21 cellular contexts compared by ENCODE assay signal in genomic region chr20:10288421-10288820, GRCh38.
DNase-seq lines count a peak whose midpoint lies in the region; ATAC-seq, FAIRE-seq and TF ChIP-seq lines count a peak whose summit lies in the region.
"Had no signal": no experiment of that assay in that cellular context is flagged by ENCODE, and none has a peak within 500 bp of the region (broad histone marks: within the 10 kb centered on the region; RNA-seq: fewer than 3 reads in every experiment).

No MANE protein-coding gene starts in this region.

- no peak for TF ChIP-seq RAD21 in A549 (conservative IDR thresholded peaks at IDR 0.05 in 1 of 2, IDR thresholded peaks at IDR 0.05 in 1 of 2)
- TF ChIP-seq RAD21 in neural cell (conservative IDR thresholded peaks at IDR 0.05): no peak

- DNase-seq in A549 (ENCODE audit: low read depth in 1 of 2, low spot score in 1 of 2) (no peak), RPMI7951 (ENCODE audit: low read depth) (peak; percentile 49), T-cell (no peak), osteocyte (ENCODE audit: extremely low spot score, unreplicated experiment) (no peak)
- DNase-seq: 8988T; AML-193; Caco-2; Calu3; CD4-positive, alpha-beta T cell; CD8-positive, alpha-beta T cell; DMS79 treated with DMSO at 0.1 percent for 48 hours; GF-D8 had no signal

- POLR2A ChIA-PET in A549 (lab: Yijun Ruan, JAX): no interaction called here
- POLR2A ChIA-PET in T-cell (lab: Charles Lee): no interaction called here

- H3K9ac ChIP-seq in neural cell (ENCODE audit: low read length): no peak overlapping the region
- H3K9ac ChIP-seq: BLaER1 treated with 17β-estradiol and CSF1 and Interleukin-3, amounts not matched to agents 10 nM and 100 nM had no signal

- H3K79me2 ChIP-seq in neural cell (replicated peaks; ENCODE audit: insufficient read depth, low read length): no peaks in the 10 kb centered on the region

- H3K4me2 ChIP-seq in A549: peak overlapping the region; percentile 55
- H3K4me2 ChIP-seq in neural cell (ENCODE audit: low read length): peak overlapping the region; percentile 12
- H3K4me2 ChIP-seq: BLaER1 treated with 17β-estradiol and CSF1 and Interleukin-3, amounts not matched to agents 10 nM and 100 nM had no signal

- WGBS in A549 (ENCODE audit: missing lambda C conversion rate): 82% methylated on average over 5 of the region's 5 CpGs

- H3K4me3 Mint-ChIP-seq in T-cell: no peak overlapping the region
- H3K4me3 Mint-ChIP-seq in osteocyte (ENCODE audit: unreplicated experiment): no peak overlapping the region
- H3K4me3 Mint-ChIP-seq: B cell; CD4-positive, alpha-beta T cell; CD8-positive, alpha-beta T cell had no signal

- TF ChIP-seq EP300 in A549 (IDR thresholded peaks at IDR 0.05) (no peak), neural cell (conservative IDR thresholded peaks at IDR 0.05; ENCODE audit: poor library complexity, severe bottlenecking) (peak; percentile 16)

- H3K27me3 Mint-ChIP-seq in T-cell (peaks cover 8 to 13% of the 10 kb centered on the region in 2 donors), osteocyte (ENCODE audit: unreplicated experiment) (no peaks in the 10 kb centered on the region)

- no peaks in the 10 kb centered on the region for H4K20me1 ChIP-seq in neural cell (ENCODE audit: insufficient read depth)
- H4K20me1 ChIP-seq: BLaER1 treated with 17β-estradiol and CSF1 and Interleukin-3, amounts not matched to agents 10 nM and 100 nM had no signal

- H3K4me1 Mint-ChIP-seq in T-cell (no peaks in the 10 kb centered on the region), osteocyte (ENCODE audit: unreplicated experiment) (peaks cover 6% of the 10 kb centered on the region)
- H3K4me1 Mint-ChIP-seq: B cell had no signal

- H2AFZ ChIP-seq in neural cell (ENCODE audit: low read depth, low read length): no peak overlapping the region

- H3K9me3 Mint-ChIP-seq in T-cell (no peaks in the 10 kb centered on the region), osteocyte (ENCODE audit: unreplicated experiment) (no peaks in the 10 kb centered on the region)
- H3K9me3 Mint-ChIP-seq: CD4-positive, alpha-beta T cell; CD8-positive, alpha-beta T cell had no signal

- no peak for TF ChIP-seq POLR2A in A549 (IDR thresholded peaks at IDR 0.05; ENCODE audit: low read length)

- peak; percentile 70 for FAIRE-seq in A549 (lab: Jason Lieb, UNC)
- FAIRE-seq: A204.1, D721Med, G401.6, GM19239 had no signal

- H3K9me2 ChIP-seq in neural cell (ENCODE audit: insufficient read depth, low read length): no peaks in the 10 kb centered on the region

- peaks cover 53% of the 10 kb centered on the region for H3K4me1 ChIP-seq in A549
- H3K4me1 ChIP-seq: Caco-2 had no signal

- H3K27ac ChIP-seq in A549: peak overlapping the region; percentile 86 to 90
- peak overlapping the region; percentile 53 for H3K27ac ChIP-seq in neural cell (ENCODE audit: low read length)
- H3K27ac ChIP-seq: BLaER1 treated with 17β-estradiol and CSF1 and Interleukin-3, amounts not matched to agents 10 nM and 100 nM; C4-2B had no signal

- no peak overlapping the region for H3K27ac Mint-ChIP-seq in T-cell
- H3K27ac Mint-ChIP-seq in osteocyte (ENCODE audit: unreplicated experiment): no peak overlapping the region
- H3K27ac Mint-ChIP-seq: B cell; CD4-positive, alpha-beta T cell; CD8-positive, alpha-beta T cell had no signal

- peak in 1 of 2 experiments; percentile 25; a peak in 3 of 6 replicates for ATAC-seq in A549
- no peak for ATAC-seq in HG03378 (IDR thresholded peaks at IDR 0.05; ENCODE audit: unreplicated experiment)
- no peak for ATAC-seq in T-cell (replicated peaks in 1 of 4)
- ATAC-seq: CD8-positive, alpha-beta T cell had no signal

- CTCF ChIA-PET in A549 (lab: Yijun Ruan, JAX) (interaction anchor here (1.2 to 3.8 kb wide), 3 partner anchors 39 to 310 kb away, joined by 3 to 18 read pairs (median 6); no protein-coding TSS in a partner anchor), T-cell (lab: Charles Lee) (no interaction called here)

- H3F3A ChIP-seq in neural cell (ENCODE audit: insufficient read depth, low read length, poor library complexity, severe bottlenecking): no peaks in the 10 kb centered on the region

- H3K9me3 ChIP-seq in A549 (0 out of 3 replicates have a peak, but pooled peaks cover 3% of the 10 kb centered on the region), neural cell (ENCODE audit: low read length) (no peaks in the 10 kb centered on the region)
- H3K9me3 ChIP-seq: BLaER1 treated with 17β-estradiol and CSF1 and Interleukin-3, amounts not matched to agents 10 nM and 100 nM; Caco-2 had no signal

- no peaks in the 10 kb centered on the region for H3K27me3 ChIP-seq in neural cell (ENCODE audit: insufficient read depth, low read depth, low read length)
- H3K27me3 ChIP-seq: BLaER1 treated with 17β-estradiol and CSF1 and Interleukin-3, amounts not matched to agents 10 nM and 100 nM had no signal

- H3K4me3 ChIP-seq in A549: no peak overlapping the region
- H3K4me3 ChIP-seq in neural cell (ENCODE audit: low read length): peak overlapping the region; percentile 2
- H3K4me3 ChIP-seq: BLaER1 treated with 17β-estradiol and CSF1 and Interleukin-3, amounts not matched to agents 10 nM and 100 nM had no signal

- H3K36me3 Mint-ChIP-seq in T-cell (no peaks in the 10 kb centered on the region), osteocyte (ENCODE audit: unreplicated experiment) (no peaks in the 10 kb centered on the region)
- H3K36me3 Mint-ChIP-seq: CD8-positive, alpha-beta T cell had no signal

- no peaks in the 10 kb centered on the region for H3K36me3 ChIP-seq in neural cell (ENCODE audit: insufficient read depth, low read length)
- H3K36me3 ChIP-seq: BLaER1 treated with 17β-estradiol and CSF1 and Interleukin-3, amounts not matched to agents 10 nM and 100 nM had no signal

- TF ChIP-seq CTCF in A549 (IDR thresholded peaks at IDR 0.05): no peak
- no peak for TF ChIP-seq CTCF in neural cell (IDR thresholded peaks at IDR 0.05; ENCODE audit: poor library complexity, severe bottlenecking)
- TF ChIP-seq CTCF in osteocyte (IDR thresholded peaks at IDR 0.05): no peak

TF ChIP-seq in A549, 52 proteins besides CTCF, POLR2A, EP300 and RAD21:
- TF ChIP-seq ESRRA (IDR thresholded peaks at IDR 0.05; ENCODE audit: borderline replicate concordance, low read length): no peak
- TF ChIP-seq CBX2 (IDR thresholded peaks at IDR 0.05; ENCODE audit: borderline replicate concordance, low read depth): no peak
- no peak for TF ChIP-seq MYC (IDR thresholded peaks at IDR 0.05; ENCODE audit: borderline replicate concordance, low read length)
- TF ChIP-seq SMC3 (IDR thresholded peaks at IDR 0.05): no peak
- no peak for TF ChIP-seq RCOR1 (IDR thresholded peaks at IDR 0.05; ENCODE audit: low read depth, low read length)
- no peak for TF ChIP-seq HOXB13 (CRISPR knock-in tag; IDR thresholded peaks at IDR 0.05; ENCODE audit: low read depth)
- no peak for TF ChIP-seq HOXB5 (CRISPR knock-in tag; IDR thresholded peaks at IDR 0.05)
- TF ChIP-seq CHD2 (IDR thresholded peaks at IDR 0.05; ENCODE audit: low read length, partially characterized antibody): no peak
- no peak for TF ChIP-seq MAZ (IDR thresholded peaks at IDR 0.05; ENCODE audit: borderline replicate concordance, low read depth, low read length)
- TF ChIP-seq ELK1 (IDR thresholded peaks at IDR 0.05; ENCODE audit: low read depth, low read length): no peak
- no peak for TF ChIP-seq JUNB (IDR thresholded peaks at IDR 0.05)
- TF ChIP-seq HDAC2 (IDR thresholded peaks at IDR 0.05): no peak

TF ChIP-seq in neural cell, 6 proteins besides CTCF, POLR2A, EP300 and RAD21:
- TF ChIP-seq MXI1 (conservative IDR thresholded peaks at IDR 0.05; ENCODE audit: poor library complexity, severe bottlenecking) (no peak), EZH2 (IDR thresholded peaks at IDR 0.05; ENCODE audit: borderline replicate concordance, insufficient read depth, low read length, poor library complexity, severe bottlenecking) (no peak)
